1 cellular context compared by ENCODE assay signal in genomic region chr10:5947471-5948207, GRCh38.
TF ChIP-seq lines count a peak whose summit lies in the region.

No MANE protein-coding gene starts in this region.

TF ChIP-seq in K562, 482 proteins besides CTCF, POLR2A, EP300 and RAD21:
- TF ChIP-seq CTBP1 (IDR thresholded peaks at IDR 0.05; ENCODE audit: borderline replicate concordance): peak; percentile 22; the same call in 1 of the 2 replicates
- TF ChIP-seq ERF (CRISPR knock-in tag; IDR thresholded peaks at IDR 0.05): no peak
- peak; percentile 20; the same call in 1 of the 2 replicates for TF ChIP-seq JUND (IDR thresholded peaks at IDR 0.05; ENCODE audit: borderline replicate concordance, low read depth, low read length)
- no peak for TF ChIP-seq JUND (tag; IDR thresholded peaks at IDR 0.05; ENCODE audit: borderline replicate concordance, low read depth, low read length)
- TF ChIP-seq, protein P1, sequence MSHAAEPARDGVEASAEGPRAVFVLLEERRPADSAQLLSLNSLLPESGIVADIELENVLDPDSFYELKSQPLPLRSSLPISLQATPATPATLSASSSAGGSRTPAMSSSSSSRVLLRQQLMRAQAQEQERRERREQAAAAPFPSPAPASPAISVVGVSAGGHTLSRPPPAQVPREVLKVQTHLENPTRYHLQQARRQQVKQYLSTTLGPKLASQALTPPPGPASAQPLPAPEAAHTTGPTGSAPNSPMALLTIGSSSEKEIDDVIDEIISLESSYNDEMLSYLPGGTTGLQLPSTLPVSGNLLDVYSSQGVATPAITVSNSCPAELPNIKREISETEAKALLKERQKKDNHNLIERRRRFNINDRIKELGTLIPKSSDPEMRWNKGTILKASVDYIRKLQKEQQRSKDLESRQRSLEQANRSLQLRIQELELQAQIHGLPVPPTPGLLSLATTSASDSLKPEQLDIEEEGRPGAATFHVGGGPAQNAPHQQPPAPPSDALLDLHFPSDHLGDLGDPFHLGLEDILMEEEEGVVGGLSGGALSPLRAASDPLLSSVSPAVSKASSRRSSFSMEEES (CRISPR knock-in tag; IDR thresholded peaks at IDR 0.05): no peak
- TF ChIP-seq ARID1B (IDR thresholded peaks at IDR 0.05): peak; percentile 49; the same call in 1 of the 2 replicates
- TF ChIP-seq CBFA2T3 (IDR thresholded peaks at IDR 0.05): peak; percentile 46; the same call in 1 of the 2 replicates
- TF ChIP-seq RCOR1 (IDR thresholded peaks at IDR 0.05; ENCODE audit: borderline replicate concordance in 1 of 2, low read depth in 2 of 2, low read length in 2 of 2): peak in 1 of 2 experiments; percentile 55; a peak in 2 of 4 replicates
- no peak for TF ChIP-seq PCBP1 (IDR thresholded peaks at IDR 0.05; ENCODE audit: low read depth, low read length, poor library complexity, severe bottlenecking)
- no peak for TF ChIP-seq MTA1 (IDR thresholded peaks at IDR 0.05; ENCODE audit: borderline replicate concordance)
- TF ChIP-seq ZNF3 (CRISPR knock-in tag; IDR thresholded peaks at IDR 0.05): no peak
- 0 out of 4 replicates have a peak, but pooled peaks of 1 of the 2 experiments have one; percentile 32 for TF ChIP-seq HDAC1 (IDR thresholded peaks at IDR 0.05)
- no peak for TF ChIP-seq USF1 (CRISPR knock-in tag; IDR thresholded peaks at IDR 0.05)
- TF ChIP-seq ZNF318 (IDR thresholded peaks at IDR 0.05; ENCODE audit: borderline replicate concordance in 1 of 2, low read depth in 1 of 2): no peak
- no peak for TF ChIP-seq FOXA3 (CRISPR knock-in tag; conservative IDR thresholded peaks at IDR 0.05 in 1 of 2, IDR thresholded peaks at IDR 0.05 in 1 of 2)
- TF ChIP-seq SMARCA4 (IDR thresholded peaks at IDR 0.05): peak; percentile 40; the same call in 1 of the 2 replicates
- TF ChIP-seq U2AF1 (optimal IDR thresholded peaks at IDR 0.05; ENCODE audit: low read depth, low read length): no peak
- TF ChIP-seq NCOR1 (IDR thresholded peaks at IDR 0.05): 0 out of 2 replicates have a peak, but pooled peaks have one; percentile 14
- peak; percentile 25; the same call in 1 of the 2 replicates for TF ChIP-seq TCF3 (CRISPR knock-in tag; IDR thresholded peaks at IDR 0.05)
- no peak for TF ChIP-seq KLF10 (CRISPR knock-in tag; IDR thresholded peaks at IDR 0.05)
- no peak for TF ChIP-seq RBM22 (IDR thresholded peaks at IDR 0.05; ENCODE audit: low read depth, low read length, poor library complexity, severe bottlenecking)
- TF ChIP-seq DPF2 (IDR thresholded peaks at IDR 0.05): peak; percentile 36; the same call in 1 of the 2 replicates
- TF ChIP-seq ZNF707 (CRISPR knock-in tag; conservative IDR thresholded peaks at IDR 0.05): peak; percentile 95
- TF ChIP-seq CBFA2T2 (conservative IDR thresholded peaks at IDR 0.05): 0 out of 2 replicates have a peak, but pooled peaks have one; percentile 5
- no peak for TF ChIP-seq ARID3B (CRISPR knock-in tag; IDR thresholded peaks at IDR 0.05; ENCODE audit: borderline replicate concordance)
TF ChIP-seq in K562: peak in this region for 12.
